8 cellular contexts compared by ENCODE assay signal in the genomic region with DNA sequence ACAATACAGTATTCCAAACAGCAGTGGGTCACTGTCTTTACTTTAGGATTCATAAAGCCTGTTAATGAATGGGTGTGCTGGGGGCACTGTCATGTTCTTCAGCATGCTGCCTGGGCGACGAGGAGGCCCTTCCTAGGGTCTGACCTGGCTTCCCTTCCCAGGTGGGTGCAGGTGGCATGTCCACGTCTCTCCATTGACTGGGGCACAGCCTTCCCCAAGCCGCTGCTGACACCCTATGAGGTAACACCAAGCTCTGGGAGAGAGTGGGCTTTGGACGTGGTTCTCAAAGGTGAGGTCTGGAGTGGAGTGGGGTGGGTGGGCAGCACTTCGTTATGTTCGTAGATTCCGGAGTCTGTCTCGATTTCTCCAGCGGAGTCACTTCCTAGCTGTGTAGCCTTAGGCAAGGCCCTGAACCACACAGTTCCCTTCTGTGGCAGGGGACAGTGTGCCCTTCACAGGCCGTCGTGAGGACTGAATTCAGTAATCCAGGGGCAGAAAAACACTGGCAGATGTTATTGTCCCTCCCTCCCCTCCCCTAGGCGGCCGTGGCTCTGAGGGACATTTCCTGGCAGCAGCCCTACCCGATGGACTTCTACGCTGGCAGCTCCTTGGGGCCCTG. TPM values are rescaled to one million over a fixed set of nuclear protein-coding genes. Genes with fewer than 3 reads are reported as not detected.
DNase-seq lines count a peak whose midpoint lies in the region; ATAC-seq and TF ChIP-seq lines count a peak whose summit lies in the region.

No MANE protein-coding gene starts in this region.

- in situ Hi-C loops in Panc1 (cut with HindIII; ENCODE audit: low pct_unique_long_range_greater_than_20kb, low sequenced_read_pairs) (no loop called here), GM13976 (cut with MboI; ENCODE audit: low sequenced_read_pairs, unreplicated experiment) (loop anchor here (25.0 kb wide), 1 partner anchor 329 kb away; a partner anchor contains a TSS)

- WGBS in esophagus squamous epithelium, 2 donors: 65 to 100% methylated on average over 1 to 7 of the region's 16 CpGs

- POLR2A ChIA-PET in Panc1 (lab: Charles Lee): interaction anchor here (0.6 kb wide), 1 partner anchor 9 kb away, joined by 5 read pairs; no protein-coding TSS in a partner anchor

- CTCF ChIA-PET in Panc1 (lab: Charles Lee): no interaction called here

- peak overlapping the region; percentile 72 to 77 for H3K4me3 ChIP-seq in Panc1 (ENCODE audit: low read depth in 2 of 2, low read length in 2 of 2)
- H3K4me3 ChIP-seq in esophagus squamous epithelium: peak overlapping the region; percentile 63 to 85 (median 78)

- H3K27ac ChIP-seq in Panc1 (ENCODE audit: low read length) (peak overlapping the region; percentile 48; the same call in 1 of the 2 replicates), esophagus squamous epithelium (peak overlapping the region; percentile 90 to 95 (median 92))

- H3K27me3 ChIP-seq in Panc1 (ENCODE audit: control insufficient read depth, insufficient read depth, low read length): no peaks in the 10 kb centered on the region
- no peaks in the 10 kb centered on the region for H3K27me3 ChIP-seq in esophagus squamous epithelium

- H3K9me3 ChIP-seq in ES-I3 (ENCODE audit: control insufficient read depth, insufficient read depth, low read length) (no peaks in the 10 kb centered on the region), Panc1 (ENCODE audit: control insufficient read depth, insufficient read depth, low read depth, low read length) (no peaks in the 10 kb centered on the region), esophagus squamous epithelium (no peaks in the 10 kb centered on the region)

- BruUV-seq in Panc1 (replicated peaks; lab: Mats Ljungman, UMichigan): no TSS peak

- H3K4me1 ChIP-seq in ES-I3 (ENCODE audit: insufficient read depth, low read length): peaks cover 3% of the 10 kb centered on the region; the same call in 1 of the 2 replicates
- H3K4me1 ChIP-seq in Panc1 (ENCODE audit: control insufficient read depth, insufficient read depth, low read length): peaks cover 12% of the 10 kb centered on the region
- peaks cover 15 to 37% (median 28%) of the 10 kb centered on the region in 3 donors for H3K4me1 ChIP-seq in esophagus squamous epithelium

- H3K36me3 ChIP-seq in ES-I3 (ENCODE audit: insufficient read depth, low read length) (peaks cover 6% of the 10 kb centered on the region; the same call in 1 of the 2 replicates), Panc1 (ENCODE audit: control insufficient read depth, insufficient read depth, low read length) (0 out of 2 replicates have a peak, but pooled peaks cover 3% of the 10 kb centered on the region), esophagus squamous epithelium (peaks cover 6 to 62% (median 10%) of the 10 kb centered on the region in 3 donors)

- ATAC-seq in Panc1 (no peak; the same call in 1 of the 2 replicates), sciatic nerve (peak; percentile 15), HG03095 (IDR thresholded peaks at IDR 0.05; ENCODE audit: unreplicated experiment) (no peak)

- no peak for TF ChIP-seq POLR2A in esophagus squamous epithelium (IDR thresholded peaks at IDR 0.05)

- DNase-seq in Panc1 (ENCODE audit: low read depth, low spot score) (no peak), esophagus squamous epithelium (lab: John Stamatoyannopoulos, UW) (no peak), sciatic nerve (ENCODE audit: low spot score) (no peak), GM13976 (ENCODE audit: low spot score) (no peak), AG20443 (ENCODE audit: low spot score) (no peak), germinal center (ENCODE audit: low spot score) (no peak)

- H3K9ac ChIP-seq in ES-I3 (ENCODE audit: low read depth, low read length): peak overlapping the region; percentile 78; the same call in 1 of the 2 replicates

- intact Hi-C loops in Panc1 (cut with micrococcal nuclease; ENCODE audit: unreplicated experiment): no loop called here
- intact Hi-C loops in esophagus squamous epithelium (cut with DNase I): no loop called here
- intact Hi-C loops in sciatic nerve (cut with DNase I): loop anchor here (10.0 kb wide), 1 partner anchor 126 kb away; no protein-coding TSS in a partner anchor

- no peak for TF ChIP-seq CTCF in Panc1 (IDR thresholded peaks at IDR 0.05)
- TF ChIP-seq CTCF in esophagus squamous epithelium (IDR thresholded peaks at IDR 0.05): no peak
- TF ChIP-seq CTCF in GM13976 (IDR thresholded peaks at IDR 0.05; ENCODE audit: borderline replicate concordance, control extremely low read depth, extremely low read depth, insufficient read depth, missing control alignments): no peak

RNA-seq across cellular contexts. Expression of a gene that starts 0.8 kb away (rescaled TPM):
- total RNA-seq in Panc1 (2021; ENCODE audit: unreplicated experiment) (42.5 TPM), esophagus squamous epithelium (10 to 100 TPM; 42.3 to 70.5 (median 53.2) TPM), sciatic nerve (12.9 TPM)
- 39.8 TPM for polyA plus RNA-seq in Panc1 (2012; ENCODE audit: insufficient read length)

RNA-seq across cellular contexts. Expression of a gene that starts 11.1 kb away (rescaled TPM):
- 24.3 TPM for total RNA-seq in Panc1 (2021; ENCODE audit: unreplicated experiment)
- 43.5 TPM for polyA plus RNA-seq in Panc1 (2012; ENCODE audit: insufficient read length)
- total RNA-seq in esophagus squamous epithelium: 10 to 100 TPM; 14.9 to 55.7 (median 22.7) TPM
- total RNA-seq in sciatic nerve: 37.7 TPM

RNA-seq across cellular contexts. Expression of a gene that starts 13.9 kb away (rescaled TPM):
- total RNA-seq in Panc1 (2021; ENCODE audit: unreplicated experiment): 1.4 TPM
- 0.96 TPM for polyA plus RNA-seq in Panc1 (2012; ENCODE audit: insufficient read length)
- total RNA-seq in esophagus squamous epithelium: 10 to 100 TPM in 1 of 4 donors, 1 to 10 TPM in 3; 2.1 to 14.1 (median 5.9) TPM
- 85.0 TPM for total RNA-seq in sciatic nerve

RNA-seq across cellular contexts. Expression of a gene that starts 15.9 kb away (rescaled TPM):
- total RNA-seq in Panc1 (2021; ENCODE audit: unreplicated experiment): 0.80 TPM
- polyA plus RNA-seq in Panc1 (2012; ENCODE audit: insufficient read length): 1.6 TPM
- total RNA-seq in esophagus squamous epithelium: 1 to 10 TPM; 1.1 to 4.0 (median 2.0) TPM
- total RNA-seq in sciatic nerve: 5.8 TPM
